ENCODE assay signal across 16 cellular contexts in the genomic region with DNA sequence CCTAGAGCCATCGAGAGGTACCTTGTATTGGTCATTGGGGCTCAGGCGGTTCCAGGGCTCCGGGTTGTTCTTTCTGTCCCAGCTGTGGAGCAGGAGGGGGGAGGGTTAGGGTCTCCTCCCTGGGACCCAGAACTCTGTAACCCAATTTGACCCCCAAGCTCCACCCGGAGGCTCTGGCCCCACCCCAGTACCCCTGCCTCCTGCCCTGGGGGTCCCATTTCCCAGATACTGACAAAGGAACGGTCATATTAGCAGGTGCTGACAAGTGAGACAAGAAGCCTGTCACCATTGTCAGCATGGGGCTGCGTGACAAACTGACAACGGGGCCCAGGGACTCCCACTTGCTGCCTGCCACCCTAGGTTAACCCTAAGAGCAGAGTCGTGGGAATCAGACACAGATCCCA. TPM values are rescaled to one million over a fixed set of nuclear protein-coding genes. Genes with fewer than 3 reads are reported as not detected.
DNase-seq lines count a peak whose midpoint lies in the region; ATAC-seq, FAIRE-seq and TF ChIP-seq lines count a peak whose summit lies in the region.
"Had no signal": no experiment of that assay in that cellular context is flagged by ENCODE, and none has a peak within 500 bp of the region (broad histone marks: within the 10 kb centered on the region; RNA-seq: fewer than 3 reads in every experiment).

No MANE protein-coding gene starts in this region.

- peaks cover 15% of the 10 kb centered on the region for H3K27me3 ChIP-seq in astrocyte (ENCODE audit: insufficient read depth, low read length)
- H3K27me3 ChIP-seq in right lobe of liver: no peaks in the 10 kb centered on the region
- peaks cover 33% of the 10 kb centered on the region for H3K27me3 ChIP-seq in suprapubic skin

- H3K4me3 Mint-ChIP-seq in activated naive CD8-positive, alpha-beta T cell treated with anti-CD3 and anti-CD28 coated beads, Interleukin-2, amount 10 ng/mL, durations not matched to agents 7 days and 5 days: no peak overlapping the region
- no peak overlapping the region for H3K4me3 Mint-ChIP-seq in activated naive CD8-positive, alpha-beta T cell treated with anti-CD3 and anti-CD28 coated beads for 36 hours
- H3K4me3 Mint-ChIP-seq in astrocyte (ENCODE audit: unreplicated experiment): no peak overlapping the region
- H3K4me3 Mint-ChIP-seq: HFFc6 had no signal

- no peaks in the 10 kb centered on the region for H3K9me3 Mint-ChIP-seq in activated naive CD8-positive, alpha-beta T cell treated with anti-CD3 and anti-CD28 coated beads, Interleukin-2, amount 10 ng/mL, durations not matched to agents 7 days and 5 days
- no peaks in the 10 kb centered on the region for H3K9me3 Mint-ChIP-seq in activated naive CD8-positive, alpha-beta T cell treated with anti-CD3 and anti-CD28 coated beads for 36 hours
- H3K9me3 Mint-ChIP-seq in astrocyte (ENCODE audit: unreplicated experiment): no peaks in the 10 kb centered on the region
- H3K9me3 Mint-ChIP-seq: HFFc6 had no signal

- H3K4me1 ChIP-seq in astrocyte (ENCODE audit: insufficient read depth, low read length) (peaks cover 33% of the 10 kb centered on the region), right lobe of liver (peaks cover 0 to 63% (median 20%) of the 10 kb centered on the region in 4 donors), suprapubic skin (peaks cover 74% of the 10 kb centered on the region)

- no peak overlapping the region for H3K27ac ChIP-seq in astrocyte (ENCODE audit: low read depth, low read length)
- H3K27ac ChIP-seq in right lobe of liver: peak overlapping the region in 1 of 3 donors; percentile 77
- no peak overlapping the region for H3K27ac ChIP-seq in suprapubic skin
- H3K27ac ChIP-seq: A549 had no signal

- peak overlapping the region; percentile 43 for H3K4me2 ChIP-seq in astrocyte (ENCODE audit: low read length)
- H3K4me2 ChIP-seq: A549 had no signal

- WGBS in right lobe of liver (ENCODE audit: insufficient coverage, low coverage, low lambda C conversion rate, missing lambda C conversion rate): 64% methylated on average over 3 of the region's 8 CpGs
- 28% methylated on average over 6 of the region's 8 CpGs for WGBS in suprapubic skin

- H3K36me3 ChIP-seq in astrocyte (ENCODE audit: insufficient read depth, low read length) (peaks cover 23% of the 10 kb centered on the region), right lobe of liver (peaks cover 0 to 31% (median 15%) of the 10 kb centered on the region in 4 donors), suprapubic skin (peaks cover 36% of the 10 kb centered on the region)

- intact Hi-C loops in right lobe of liver (cut with DNase I): no loop called here

- H3K9ac ChIP-seq in astrocyte (ENCODE audit: low read length): no peak overlapping the region

- H3K79me2 ChIP-seq in astrocyte (ENCODE audit: insufficient read depth, low read length): peaks cover 25% of the 10 kb centered on the region

- no peak overlapping the region for H3K27ac Mint-ChIP-seq in activated naive CD8-positive, alpha-beta T cell treated with anti-CD3 and anti-CD28 coated beads, Interleukin-2, amount 10 ng/mL, durations not matched to agents 7 days and 5 days
- H3K27ac Mint-ChIP-seq in activated naive CD8-positive, alpha-beta T cell treated with anti-CD3 and anti-CD28 coated beads for 36 hours: no peak overlapping the region
- H3K27ac Mint-ChIP-seq in astrocyte (ENCODE audit: unreplicated experiment): peak overlapping the region; percentile 34
- H3K27ac Mint-ChIP-seq: HFFc6 had no signal

- no peak overlapping the region for H2AFZ ChIP-seq in astrocyte (ENCODE audit: low read depth, low read length)

- ATAC-seq in activated naive CD8-positive, alpha-beta T cell treated with anti-CD3 and anti-CD28 coated beads, Interleukin-2, amount 10 ng/mL, durations not matched to agents 7 days and 5 days (ENCODE audit: low read depth): no peak
- ATAC-seq in right lobe of liver: no peak
- ATAC-seq in HG03108 (IDR thresholded peaks at IDR 0.05; ENCODE audit: unreplicated experiment): no peak
- ATAC-seq: A549, PC-3 had no signal

- no peak for FAIRE-seq in astrocyte (lab: Jason Lieb, UNC)
- FAIRE-seq: A549 had no signal

- H3K9me3 ChIP-seq in astrocyte (ENCODE audit: insufficient read depth, low read depth, low read length): no peaks in the 10 kb centered on the region
- H3K9me3 ChIP-seq in right lobe of liver: no peaks in the 10 kb centered on the region
- no peaks in the 10 kb centered on the region for H3K9me3 ChIP-seq in suprapubic skin
- H3K9me3 ChIP-seq: A549, adrenal gland, sigmoid colon had no signal

- peak; percentile 38 for DNase-seq in activated naive CD8-positive, alpha-beta T cell treated with anti-CD3 and anti-CD28 coated beads, Interleukin-2, amount 10 ng/mL, durations not matched to agents 7 days and 5 days
- no peak for DNase-seq in activated naive CD8-positive, alpha-beta T cell treated with anti-CD3 and anti-CD28 coated beads for 36 hours
- no peak for DNase-seq in astrocyte (ENCODE audit: low read depth)
- DNase-seq in right lobe of liver: peak in 1 of 3 donors; percentile 14
- no peak for DNase-seq in suprapubic skin (ENCODE audit: low spot score in 2 of 2)
- DNase-seq in activated CD4-positive, CD25-positive, alpha-beta regulatory T cell (lab: John Stamatoyannopoulos, UW): no peak
- DNase-seq in GM10266 (ENCODE audit: extremely low spot score): no peak
- DNase-seq: activated T-cell treated with anti-CD3 and anti-CD28 coated beads, Interleukin-2, amount 50 U/mL, for 1 hour; Calu3; HFFc6; NCI-H1436 treated with DMSO at 0.1 percent for 48 hours; PC-3 had no signal

- H3K4me1 Mint-ChIP-seq in activated naive CD8-positive, alpha-beta T cell treated with anti-CD3 and anti-CD28 coated beads, Interleukin-2, amount 10 ng/mL, durations not matched to agents 7 days and 5 days: peaks cover 44% of the 10 kb centered on the region
- peaks cover 66% of the 10 kb centered on the region for H3K4me1 Mint-ChIP-seq in activated naive CD8-positive, alpha-beta T cell treated with anti-CD3 and anti-CD28 coated beads for 36 hours
- H3K4me1 Mint-ChIP-seq in astrocyte (ENCODE audit: low read depth, unreplicated experiment): peaks cover 47% of the 10 kb centered on the region

- H4K20me1 ChIP-seq in astrocyte (ENCODE audit: insufficient read depth, low read length): peaks cover 63% of the 10 kb centered on the region

- TF ChIP-seq POLR2A in right lobe of liver (IDR thresholded peaks at IDR 0.05) (peak; percentile 3), suprapubic skin (IDR thresholded peaks at IDR 0.05) (no peak)

- TF ChIP-seq CTCF in astrocyte (IDR thresholded peaks at IDR 0.05; ENCODE audit: insufficient read depth, low read depth, low read length) (no peak), right lobe of liver (IDR thresholded peaks at IDR 0.05) (no peak), suprapubic skin (IDR thresholded peaks at IDR 0.05) (no peak), GM10266 (IDR thresholded peaks at IDR 0.05; ENCODE audit: control insufficient read depth, insufficient read depth, low read depth, missing control alignments) (no peak)

- no peak for TF ChIP-seq EP300 in suprapubic skin (IDR thresholded peaks at IDR 0.05)

- POLR2A ChIA-PET in activated naive CD8-positive, alpha-beta T cell treated with anti-CD3 and anti-CD28 coated beads, Interleukin-2, amount 10 ng/mL, durations not matched to agents 7 days and 5 days (lab: Charles Lee): interaction anchor here (8.8 kb wide), 1 partner anchor 7 kb away, joined by 71 read pairs; the partner anchor contains the start of gene SHMT2

- H3K27me3 Mint-ChIP-seq in activated naive CD8-positive, alpha-beta T cell treated with anti-CD3 and anti-CD28 coated beads, Interleukin-2, amount 10 ng/mL, durations not matched to agents 7 days and 5 days: peaks cover 21% of the 10 kb centered on the region
- H3K27me3 Mint-ChIP-seq in activated naive CD8-positive, alpha-beta T cell treated with anti-CD3 and anti-CD28 coated beads for 36 hours: peaks cover 42% of the 10 kb centered on the region
- H3K27me3 Mint-ChIP-seq in astrocyte (ENCODE audit: low read depth, unreplicated experiment): peaks cover 11% of the 10 kb centered on the region

- H3K36me3 Mint-ChIP-seq in activated naive CD8-positive, alpha-beta T cell treated with anti-CD3 and anti-CD28 coated beads, Interleukin-2, amount 10 ng/mL, durations not matched to agents 7 days and 5 days: peaks cover 29% of the 10 kb centered on the region
- H3K36me3 Mint-ChIP-seq in activated naive CD8-positive, alpha-beta T cell treated with anti-CD3 and anti-CD28 coated beads for 36 hours: peaks cover 46% of the 10 kb centered on the region
- H3K36me3 Mint-ChIP-seq in astrocyte (ENCODE audit: low read depth, unreplicated experiment): peaks cover 35% of the 10 kb centered on the region

- H3K4me3 ChIP-seq in astrocyte (ENCODE audit: insufficient read depth, low read depth, low read length): no peak overlapping the region
- H3K4me3 ChIP-seq in right lobe of liver: peak overlapping the region in 1 of 3 donors; percentile 3
- H3K4me3 ChIP-seq in suprapubic skin: peak overlapping the region; percentile 31
- H3K4me3 ChIP-seq: A549, adrenal gland had no signal

RNA-seq across cellular contexts. Expression of gene SHMT2, which starts 6.2 kb away (rescaled TPM):
- total RNA-seq in activated naive CD8-positive, alpha-beta T cell treated with anti-CD3 and anti-CD28 coated beads, Interleukin-2, amount 10 ng/mL, durations not matched to agents 7 days and 5 days: 100 to 1,000 TPM; 142 to 159 TPM
- 100 to 1,000 TPM; 517 to 532 TPM for total RNA-seq in activated naive CD8-positive, alpha-beta T cell treated with anti-CD3 and anti-CD28 coated beads for 36 hours
- total RNA-seq in astrocyte (197 and 217 TPM in 2 replicates), right lobe of liver (100 to 1,000 TPM; 157 to 228 (median 194) TPM), suprapubic skin (10 to 100 TPM; 53.5 to 87.2 (median 70.3) TPM)

RNA-seq across cellular contexts. Expression of gene STAC3, which starts 15.3 kb away (rescaled TPM):
- 10 to 100 TPM; 10.7 to 11.4 TPM for total RNA-seq in activated naive CD8-positive, alpha-beta T cell treated with anti-CD3 and anti-CD28 coated beads, Interleukin-2, amount 10 ng/mL, durations not matched to agents 7 days and 5 days
- 1 to 10 TPM; 2.0 to 2.6 TPM for total RNA-seq in activated naive CD8-positive, alpha-beta T cell treated with anti-CD3 and anti-CD28 coated beads for 36 hours
- total RNA-seq in astrocyte (0.75 and 0.82 TPM in 2 replicates), right lobe of liver (1 to 10 TPM in 5 of 6 experiments, under 1 TPM in 1; 0.98 to 4.5 (median 1.8) TPM), suprapubic skin (1 to 10 TPM; 1.7 to 3.0 (median 2.1) TPM)

RNA-seq across cellular contexts. Expression of gene NXPH4, which starts 19.1 kb away (rescaled TPM):
- total RNA-seq in activated naive CD8-positive, alpha-beta T cell treated with anti-CD3 and anti-CD28 coated beads, Interleukin-2, amount 10 ng/mL, durations not matched to agents 7 days and 5 days: 1 to 10 TPM; 1.7 to 2.4 TPM
- total RNA-seq in activated naive CD8-positive, alpha-beta T cell treated with anti-CD3 and anti-CD28 coated beads for 36 hours: under 1 TPM; 0.19 to 0.26 TPM
- total RNA-seq in astrocyte (14.5 and 22.3 TPM in 2 replicates), right lobe of liver (1 to 10 TPM in 2 of 6 experiments, under 1 TPM in 1, not detected in 3; 0.87 to 1.5 (median 1.2) TPM), suprapubic skin (10 to 100 TPM in 3 of 4 donors, 1 to 10 TPM in 1; 7.1 to 26.0 (median 18.3) TPM)
- total RNA-seq: sigmoid colon had no signal
